Comparison of ENCODE assay signal across 25 cellular contexts in the genomic region with DNA sequence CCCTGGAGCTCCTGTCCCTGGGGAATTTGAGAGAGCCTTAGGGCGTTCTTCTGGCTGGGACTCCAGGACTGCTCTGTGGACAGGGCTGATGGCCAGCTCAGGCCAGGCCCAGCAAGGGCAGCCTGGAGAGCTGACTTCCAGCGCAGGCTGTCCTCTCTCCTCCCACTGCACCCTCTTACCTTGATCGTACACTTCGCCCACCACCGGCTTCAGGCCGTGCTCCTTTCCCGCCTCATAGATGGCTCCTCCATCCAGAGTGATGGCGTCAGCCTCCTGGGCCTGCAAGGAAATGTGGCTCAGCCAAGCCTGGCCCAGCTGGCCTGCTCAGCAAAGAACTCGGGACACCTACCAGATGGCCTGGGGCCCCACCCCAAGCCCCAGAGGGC. TPM values are rescaled to one million over a fixed set of nuclear protein-coding genes. Genes with fewer than 3 reads are reported as not detected.
DNase-seq lines count a peak whose midpoint lies in the region; ATAC-seq and TF ChIP-seq lines count a peak whose summit lies in the region.
"Had no signal": no experiment of that assay in that cellular context is flagged by ENCODE, and none has a peak within 500 bp of the region (broad histone marks: within the 10 kb centered on the region; RNA-seq: fewer than 3 reads in every experiment).

No MANE protein-coding gene starts in this region.

- no peak overlapping the region for H4K8ac ChIP-seq in neuronal stem cell (ENCODE audit: low read depth, low read length)

- H4K91ac ChIP-seq in neuronal stem cell (ENCODE audit: low read depth, low read length, poor library complexity), result no peak overlapping the region

- no peak overlapping the region for H3K4me3 Mint-ChIP-seq in activated T-cell treated with anti-CD3 and anti-CD28 coated beads, Interleukin-2, amount 50 U/mL, for 4 hours
- H3K4me3 Mint-ChIP-seq: activated naive CD8-positive, alpha-beta T cell treated with anti-CD3 and anti-CD28 coated beads, Interleukin-2, amount 10 ng/mL, durations not matched to agents 7 days and 5 days; activated T-helper 17 cell treated with anti-CD3 and anti-CD28 coated beads, Interleukin-2, amount 50 U/mL, for 72 hours; HFFc6; T-helper 17 cell had no signal

- peaks cover 5 to 71% (median 14%) of the 10 kb centered on the region in 3 experiments for H3K27me3 ChIP-seq in neuronal stem cell (ENCODE audit: control insufficient read depth in 3 of 3, insufficient read depth in 3 of 3, low read depth in 1 of 3, low read length in 3 of 3)
- H3K27me3 ChIP-seq: testis had no signal

- H3K27me3 Mint-ChIP-seq in activated T-cell treated with anti-CD3 and anti-CD28 coated beads, Interleukin-2, amount 50 U/mL, for 4 hours (ENCODE audit: low read depth), result peaks cover 10% of the 10 kb centered on the region
- H3K27me3 Mint-ChIP-seq: activated naive CD8-positive, alpha-beta T cell treated with anti-CD3 and anti-CD28 coated beads, Interleukin-2, amount 10 ng/mL, durations not matched to agents 7 days and 5 days had no signal

- H3K4ac ChIP-seq in neuronal stem cell (ENCODE audit: low read length), result no peak overlapping the region

- WGBS in neuronal stem cell (ENCODE audit: extremely low coverage in 2 of 2, insufficient read length in 2 of 2, insufficient replicate concordance in 1 of 2), 2 donors, result no CpG with 5 or more reads among the region's 9 CpGs

- H3K36me3 Mint-ChIP-seq in activated T-cell treated with anti-CD3 and anti-CD28 coated beads, Interleukin-2, amount 50 U/mL, for 4 hours (ENCODE audit: insufficient read depth), result no peaks in the 10 kb centered on the region
- H3K36me3 Mint-ChIP-seq: activated naive CD8-positive, alpha-beta T cell treated with anti-CD3 and anti-CD28 coated beads, Interleukin-2, amount 10 ng/mL, durations not matched to agents 7 days and 5 days had no signal

- H3K36me3 ChIP-seq in neuronal stem cell (replicated peaks in 1 of 2; ENCODE audit: control insufficient read depth in 2 of 2, insufficient read depth in 2 of 2, low read length in 2 of 2), result no peaks in the 10 kb centered on the region

- no peaks in the 10 kb centered on the region for H3K9me3 Mint-ChIP-seq in activated T-cell treated with anti-CD3 and anti-CD28 coated beads, Interleukin-2, amount 50 U/mL, for 4 hours
- H3K9me3 Mint-ChIP-seq: activated naive CD8-positive, alpha-beta T cell treated with anti-CD3 and anti-CD28 coated beads, Interleukin-2, amount 10 ng/mL, durations not matched to agents 7 days and 5 days; activated T-helper 17 cell treated with anti-CD3 and anti-CD28 coated beads, Interleukin-2, amount 50 U/mL, for 72 hours; HFFc6 had no signal

- H2BK15ac ChIP-seq in neuronal stem cell (ENCODE audit: low read length), result no peak overlapping the region

- H2AFZ ChIP-seq in neuronal stem cell (ENCODE audit: low read length), result no peak overlapping the region

- H2BK5ac ChIP-seq in neuronal stem cell (ENCODE audit: low read length), result no peak overlapping the region

- peak overlapping the region; percentile 56 for H3K14ac ChIP-seq in neuronal stem cell (ENCODE audit: low read length)

- no peaks in the 10 kb centered on the region for H3K9me3 ChIP-seq in neuronal stem cell (replicated peaks in 1 of 2; ENCODE audit: control insufficient read depth in 2 of 2, insufficient read depth in 1 of 2, low read depth in 1 of 2, low read length in 2 of 2)
- H3K9me3 ChIP-seq: testis had no signal

- H3K4me1 ChIP-seq in neuronal stem cell (ENCODE audit: control insufficient read depth in 2 of 2, insufficient read depth in 1 of 2, low read depth in 1 of 2, low read length in 2 of 2), result peaks cover 10 to 13% of the 10 kb centered on the region in 2 donors

- H3K4me3 ChIP-seq in neuronal stem cell (ENCODE audit: low read length in 2 of 2), result no peak overlapping the region
- H3K4me3 ChIP-seq: lung, SK-N-MC, smooth muscle cell, testis had no signal

- H2BK120ac ChIP-seq in neuronal stem cell (ENCODE audit: low read depth, low read length), result no peak overlapping the region

- no peak for ATAC-seq in HG02981 (IDR thresholded peaks at IDR 0.05; ENCODE audit: unreplicated experiment)
- ATAC-seq in activated T-cell treated with anti-CD3 and anti-CD28 coated beads, Interleukin-2, amount 50 U/mL, for 4 hours, result no peak
- ATAC-seq: activated T-helper 17 cell treated with anti-CD3 and anti-CD28 coated beads, Interleukin-2, amount 50 U/mL, for 72 hours; T-helper 17 cell had no signal

- no peak overlapping the region for H3K9ac ChIP-seq in neuronal stem cell (ENCODE audit: low read depth, low read length, poor library complexity)

- no peaks in the 10 kb centered on the region for H3K79me1 ChIP-seq in neuronal stem cell (ENCODE audit: low read depth, low read length)

- peak overlapping the region; percentile 36 for H3K18ac ChIP-seq in neuronal stem cell (ENCODE audit: low read length)

- no peak overlapping the region for H3K27ac ChIP-seq in neuronal stem cell (replicated peaks; ENCODE audit: low read length)
- H3K27ac ChIP-seq: 22Rv1, epithelial cell of prostate, SK-N-MC, testis had no signal

- DNase-seq in DMS53 (lab: John Stamatoyannopoulos, UW) (peak; percentile 10), DMS53 treated with DMSO at 0.1 percent for 48 hours (lab: John Stamatoyannopoulos, UW; ENCODE audit: unreplicated experiment) (no peak), GM10266 (ENCODE audit: extremely low spot score) (peak; percentile 27), SK-N-DZ (ENCODE audit: low spot score) (peak; percentile 63), neuronal stem cell (ENCODE audit: low spot score) (no peak), hippocampal formation (lab: John Stamatoyannopoulos, UW) (no peak)
- DNase-seq in activated T-cell treated with anti-CD3 and anti-CD28 coated beads, Interleukin-2, amount 50 U/mL, for 4 hours, result no peak
- DNase-seq: activated CD4-positive, alpha-beta T cell treated with anti-CD3 and anti-CD28 coated beads for 48 hours; activated naive CD8-positive, alpha-beta T cell treated with anti-CD3 and anti-CD28 coated beads, Interleukin-2, amount 10 ng/mL, durations not matched to agents 7 days and 5 days; AML-193; cerebellar nuclear complex; EL; HFFc6; NCI-H1048; NCI-H2029; stimulated activated naive CD4-positive, alpha-beta T cell; T-helper 17 cell; testis had no signal

- no peak for TF ChIP-seq CTCF in GM10266 (IDR thresholded peaks at IDR 0.05; ENCODE audit: control insufficient read depth, insufficient read depth, low read depth, missing control alignments)

- peaks cover 10% of the 10 kb centered on the region for H3K4me1 Mint-ChIP-seq in activated T-cell treated with anti-CD3 and anti-CD28 coated beads, Interleukin-2, amount 50 U/mL, for 4 hours (ENCODE audit: low read depth)

- H2AK5ac ChIP-seq in neuronal stem cell (ENCODE audit: low read depth, low read length), result no peak overlapping the region

- H3K23ac ChIP-seq in neuronal stem cell (ENCODE audit: low read depth, low read length, poor library complexity), result peak overlapping the region; percentile 67

- no peak overlapping the region for H2BK12ac ChIP-seq in neuronal stem cell (ENCODE audit: low read length)

- H3K4me2 ChIP-seq in neuronal stem cell (ENCODE audit: insufficient read depth, low read length, poor library complexity, severe bottlenecking), result no peak overlapping the region
- H3K4me2 ChIP-seq: smooth muscle cell had no signal

RNA-seq across cellular contexts. Expression of a gene that starts 3.1 kb away (rescaled TPM):
- 5.7 and 8.8 TPM in 2 replicates for polyA plus RNA-seq in SK-N-DZ (2014; cell fraction: cytosol; rRNA removed)
- 27.5 and 31.1 TPM in 2 replicates for polyA plus RNA-seq in SK-N-DZ (2014; cell fraction: nucleus; rRNA removed)
- polyA plus RNA-seq in neuronal stem cell (2013, experiment 1 of 2), result 4.6 TPM
- polyA plus RNA-seq in neuronal stem cell (2013, experiment 2 of 2), result 5.0 TPM
- 1 to 10 TPM in 2 of 3 donors, under 1 TPM in 1; 0.79 to 2.7 (median 1.9) TPM for total RNA-seq in activated T-cell treated with anti-CD3 and anti-CD28 coated beads, Interleukin-2, amount 50 U/mL, for 4 hours

RNA-seq across cellular contexts. Expression of a gene that starts 57.8 kb away (rescaled TPM):
- 3.8 and 8.7 TPM in 2 replicates for polyA plus RNA-seq in SK-N-DZ (2014; cell fraction: cytosol; rRNA removed)
- polyA plus RNA-seq in SK-N-DZ (2014; cell fraction: nucleus; rRNA removed), result 2.0 and 3.9 TPM in 2 replicates
- polyA plus RNA-seq in neuronal stem cell (2013, experiment 1 of 2), result 2.0 TPM
- 1.6 TPM for polyA plus RNA-seq in neuronal stem cell (2013, experiment 2 of 2)
- under 1 TPM; 0.34 to 0.82 (median 0.61) TPM for total RNA-seq in activated T-cell treated with anti-CD3 and anti-CD28 coated beads, Interleukin-2, amount 50 U/mL, for 4 hours

Comparison
In these comparisons a context has a peak if more than half of its experiments do, and no peak if none do; other contexts are left out.
1. DNase-seq: peak in DMS53 (single experiment), GM10266 (single experiment) and SK-N-DZ (single experiment); none in DMS53 treated with DMSO at 0.1 percent for 48 hours (single experiment), neuronal stem cell (single experiment), activated T-cell treated with anti-CD3 and anti-CD28 coated beads, Interleukin-2, amount 50 U/mL, for 4 hours (single experiment) and hippocampal formation (0 of 2).